In the genomic region with DNA sequence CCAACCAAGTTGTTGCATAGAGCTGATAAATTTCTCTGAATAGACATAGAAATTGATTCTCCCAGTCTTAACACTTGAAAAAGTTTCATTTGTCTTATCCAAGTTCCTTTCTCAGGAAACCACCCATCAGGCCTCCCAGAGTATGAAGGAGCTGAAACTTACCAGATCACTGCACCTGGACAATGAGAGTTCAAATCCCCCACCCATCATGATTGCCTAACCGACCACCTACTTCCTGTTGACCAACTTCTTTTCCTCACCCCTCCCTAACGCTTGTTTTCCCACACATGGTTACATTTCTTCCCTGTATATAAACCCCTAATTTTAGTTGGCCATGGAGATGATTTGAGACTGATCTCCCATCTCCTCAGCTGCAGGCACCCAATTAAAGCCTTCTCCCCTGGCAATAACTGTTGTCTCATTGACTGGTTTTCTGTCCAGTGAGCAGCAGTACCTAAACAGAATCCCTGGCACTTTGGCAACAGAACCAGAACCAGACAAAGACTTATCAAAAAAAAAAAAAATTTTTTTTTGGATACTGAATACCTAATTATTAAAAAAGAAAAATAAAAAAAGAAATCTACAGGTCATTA, we compare ENCODE assay signal across 31 cellular contexts.
"Had no signal": no experiment of that assay in that cellular context is flagged by ENCODE, and none has a peak within 500 bp of the region (broad histone marks: within the 10 kb centered on the region; RNA-seq: fewer than 3 reads in every experiment).

No MANE protein-coding gene starts in this region.

- DNase-seq: colonic mucosa; effector CD8-positive, alpha-beta T cell; endodermal cell; foreskin keratinocyte; heart left ventricle; kidney; left cardiac atrium; left lung; mesenchymal stem cell; mucosa of descending colon; naive B cell; pancreas; stimulated activated CD4-positive, alpha-beta T cell treated with anti-CD3 and anti-CD28 coated beads, Interleukin-12 subunit alpha, Interleukin-12 subunit beta, amount 100 ng/mL, for 4 hours; stimulated activated CD4-positive, alpha-beta T cell treated with anti-CD3 and anti-CD28 coated beads, Interleukin-1b, Interleukin-23, amount 100 ng/mL, for 48 hours; stimulated activated CD4-positive, alpha-beta T cell treated with anti-CD3 and anti-CD28 coated beads, Interleukin-4, amount 100 ng/mL, for 24 hours; stimulated activated naive CD8-positive, alpha-beta T cell treated with anti-CD3 and anti-CD28 coated beads, Interleukin-15, Interleukin-2, amounts not matched to agents 100 U/mL and 50 U/mL, for 24 hours; substantia nigra; testis; tibial artery had no signal

- H3K36me3 Mint-ChIP-seq: stimulated activated effector memory CD8-positive, alpha-beta T cell treated with anti-CD3 and anti-CD28 coated beads, Interleukin-12 subunit alpha, Interleukin-12 subunit beta, amount 100 ng/mL, for 72 hours had no signal

- H3K9me3 ChIP-seq: colonic mucosa, pancreas, testis had no signal

- H3K27ac Mint-ChIP-seq: dendritic cell treated with granulocyte-macrophage colony-stimulating factor and Interleukin-4, amounts not matched to agents 40 ng/mL and 50 ng/mL, for 4 days; endodermal cell; mesothelial cell of epicardium; naive B cell; natural killer cell treated with Interleukin-12 subunit alpha and Interleukin-12 subunit beta and Interleukin-15 and Interleukin-18, amount 100 ng/mL, for 72 hours; stimulated activated effector memory CD8-positive, alpha-beta T cell treated with anti-CD3 and anti-CD28 coated beads, Interleukin-12 subunit alpha, Interleukin-12 subunit beta, amount 100 ng/mL, for 72 hours; type B pancreatic cell had no signal

- H3K4me1 Mint-ChIP-seq: endodermal cell; mesothelial cell of epicardium; naive B cell; neural crest cell; stimulated activated effector memory CD8-positive, alpha-beta T cell treated with anti-CD3 and anti-CD28 coated beads, Interleukin-12 subunit alpha, Interleukin-12 subunit beta, amount 100 ng/mL, for 72 hours had no signal

- H3K4me3 Mint-ChIP-seq: dendritic cell treated with granulocyte-macrophage colony-stimulating factor and Interleukin-4, amounts not matched to agents 40 ng/mL and 50 ng/mL, for 4 days; endodermal cell; mesothelial cell of epicardium; naive B cell; natural killer cell treated with Interleukin-12 subunit alpha and Interleukin-12 subunit beta and Interleukin-15 and Interleukin-18, amount 100 ng/mL, for 72 hours; neural crest cell; stimulated activated effector memory CD8-positive, alpha-beta T cell treated with anti-CD3 and anti-CD28 coated beads, Interleukin-12 subunit alpha, Interleukin-12 subunit beta, amount 100 ng/mL, for 72 hours; type B pancreatic cell had no signal

- H3K4me3 ChIP-seq: colonic mucosa, esophagus muscularis mucosa, gastroesophageal sphincter, heart left ventricle, hepatocyte, left lung, mucosa of descending colon, pancreas, smooth muscle cell, testis, tibial artery had no signal

- H3K4me1 ChIP-seq: colonic mucosa, foreskin keratinocyte, pancreas, testis had no signal

- H3K27me3 ChIP-seq: colonic mucosa, esophagus muscularis mucosa, foreskin keratinocyte, gastroesophageal sphincter, heart left ventricle, hepatocyte, left lung, neutrophil, pancreas, testis, tibial artery had no signal

- H3K27me3 Mint-ChIP-seq: dendritic cell treated with granulocyte-macrophage colony-stimulating factor and Interleukin-4, amounts not matched to agents 40 ng/mL and 50 ng/mL, for 4 days; type B pancreatic cell had no signal

- ATAC-seq: foreskin keratinocyte; gastroesophageal sphincter; heart left ventricle; left cardiac atrium; mucosa of descending colon; natural killer cell treated with Interleukin-12 subunit alpha and Interleukin-12 subunit beta and Interleukin-15 and Interleukin-18, amount 100 ng/mL, for 72 hours; pancreas; sciatic nerve; stimulated activated effector memory CD8-positive, alpha-beta T cell treated with anti-CD3 and anti-CD28 coated beads, Interleukin-12 subunit alpha, Interleukin-12 subunit beta, amount 100 ng/mL, for 72 hours; stimulated activated naive CD8-positive, alpha-beta T cell treated with anti-CD3 and anti-CD28 coated beads, Interleukin-15, Interleukin-2, amounts not matched to agents 100 U/mL and 50 U/mL, for 24 hours had no signal

- H3K27ac ChIP-seq: colonic mucosa, esophagus muscularis mucosa, foreskin keratinocyte, gastroesophageal sphincter, heart left ventricle, hepatocyte, left lung, neutrophil, pancreas, testis, tibial artery had no signal

- H3K36me3 ChIP-seq: colonic mucosa, left lung, neutrophil, pancreas, tibial artery had no signal
